ENCODE assay signal across 9 cellular contexts in genomic region chr2:170873035-170873692, GRCh38. TPM values are rescaled to one million over a fixed set of nuclear protein-coding genes. Genes with fewer than 3 reads are reported as not detected.
DNase-seq lines count a peak whose midpoint lies in the region; ATAC-seq, FAIRE-seq and TF ChIP-seq lines count a peak whose summit lies in the region.
"Had no signal": no experiment of that assay in that cellular context is flagged by ENCODE, and none has a peak within 500 bp of the region (broad histone marks: within the 10 kb centered on the region; RNA-seq: fewer than 3 reads in every experiment).

No MANE protein-coding gene starts in this region.

- H3K27me3 Mint-ChIP-seq in activated T-cell treated with anti-CD3 and anti-CD28 coated beads, Interleukin-2, amount 50 U/mL, for 72 hours (ENCODE audit: low read depth): peaks cover 9% of the 10 kb centered on the region
- no peaks in the 10 kb centered on the region for H3K27me3 Mint-ChIP-seq in neural crest cell (ENCODE audit: low read depth)
- peaks cover 7% of the 10 kb centered on the region for H3K27me3 Mint-ChIP-seq in stimulated activated naive CD8-positive, alpha-beta T cell treated with anti-CD3 and anti-CD28 coated beads, Interleukin-15, Interleukin-2, amounts not matched to agents 100 ng/mL and 50 ng/mL, for 24 hours

- peak overlapping the region; percentile 49; the same call in 1 of the 2 replicates for H3K4me3 ChIP-seq in PC-3 (ENCODE audit: low read length)
- H3K4me3 ChIP-seq in fibroblast of pulmonary artery (replicated peaks; ENCODE audit: low read depth, low read length): peak overlapping the region; percentile 19
- H3K4me3 ChIP-seq: skin epidermis had no signal

- H3K27ac ChIP-seq in PC-3 (ENCODE audit: low read length): no peak overlapping the region

- ATAC-seq in GM19467 (IDR thresholded peaks at IDR 0.05; ENCODE audit: unreplicated experiment) (peak; percentile 86), PC-3 (peak; percentile 86)
- ATAC-seq in activated T-cell treated with anti-CD3 and anti-CD28 coated beads, Interleukin-2, amount 50 U/mL, for 72 hours (replicated peaks in 1 of 2): peak; percentile 94 to 97

- H3K27ac Mint-ChIP-seq in activated T-cell treated with anti-CD3 and anti-CD28 coated beads, Interleukin-2, amount 50 U/mL, for 72 hours: peak overlapping the region; percentile 72
- H3K27ac Mint-ChIP-seq in neural crest cell (ENCODE audit: unreplicated experiment): peak overlapping the region; percentile 97
- H3K27ac Mint-ChIP-seq in stimulated activated naive CD8-positive, alpha-beta T cell treated with anti-CD3 and anti-CD28 coated beads, Interleukin-15, Interleukin-2, amounts not matched to agents 100 ng/mL and 50 ng/mL, for 24 hours: peak overlapping the region; percentile 4

- no peaks in the 10 kb centered on the region for H3K9me2 ChIP-seq in PC-3 (replicated peaks; ENCODE audit: low read length)

- peak overlapping the region; percentile 85 for H3K4me2 ChIP-seq in PC-3 (ENCODE audit: low read length)

- peaks cover 11% of the 10 kb centered on the region for H3K4me1 ChIP-seq in PC-3 (ENCODE audit: insufficient read depth, low read length)

- intact Hi-C loops in PC-3 (cut with micrococcal nuclease): loop anchor here (1.0 to 10.0 kb wide), 4 partner anchors 30 to 498 kb away; partner anchors contain the start of genes GAD1 and GORASP2

- no peaks in the 10 kb centered on the region for H3K79me2 ChIP-seq in PC-3 (ENCODE audit: low read length)

- DNase-seq in Caki2 (ENCODE audit: low read depth): peak; percentile 74
- peak; percentile 81 for DNase-seq in HTR-8/SVneo (ENCODE audit: insufficient read length, low spot score)
- peak; percentile 84 for DNase-seq in PC-3
- DNase-seq in activated T-cell treated with anti-CD3 and anti-CD28 coated beads, Interleukin-2, amount 50 U/mL, for 72 hours: peak; percentile 80 to 81
- DNase-seq in fibroblast of pulmonary artery (ENCODE audit: low read depth): peak; percentile 72
- DNase-seq in neural crest cell (ENCODE audit: low read depth, low spot score): peak; percentile 85

- BruUV-seq in PC-3 (replicated peaks; lab: Mats Ljungman, UMichigan): no TSS peak

- H3K4me3 Mint-ChIP-seq in activated T-cell treated with anti-CD3 and anti-CD28 coated beads, Interleukin-2, amount 50 U/mL, for 72 hours: peak overlapping the region; percentile 68 to 80
- H3K4me3 Mint-ChIP-seq in neural crest cell: peak overlapping the region; percentile 63
- peak overlapping the region; percentile 44 for H3K4me3 Mint-ChIP-seq in stimulated activated naive CD8-positive, alpha-beta T cell treated with anti-CD3 and anti-CD28 coated beads, Interleukin-15, Interleukin-2, amounts not matched to agents 100 ng/mL and 50 ng/mL, for 24 hours

- in situ Hi-C loops in Caki2 (cut with HindIII; ENCODE audit: low pct_unique_long_range_greater_than_20kb, low sequenced_read_pairs): no loop called here

- H3F3A ChIP-seq in PC-3 (ENCODE audit: low read length, unreplicated experiment): no peaks in the 10 kb centered on the region

- peaks cover 14% of the 10 kb centered on the region for H3K4me1 Mint-ChIP-seq in activated T-cell treated with anti-CD3 and anti-CD28 coated beads, Interleukin-2, amount 50 U/mL, for 72 hours (ENCODE audit: low read depth)
- H3K4me1 Mint-ChIP-seq in neural crest cell: peaks cover 9% of the 10 kb centered on the region
- peaks cover 11% of the 10 kb centered on the region for H3K4me1 Mint-ChIP-seq in stimulated activated naive CD8-positive, alpha-beta T cell treated with anti-CD3 and anti-CD28 coated beads, Interleukin-15, Interleukin-2, amounts not matched to agents 100 ng/mL and 50 ng/mL, for 24 hours (ENCODE audit: low read depth)

- H3K9me3 ChIP-seq in PC-3 (ENCODE audit: low read length): no peaks in the 10 kb centered on the region

- H3K36me3 ChIP-seq in PC-3 (ENCODE audit: low read depth, low read length): no peaks in the 10 kb centered on the region

- peak; percentile 77 for FAIRE-seq in HTR-8/SVneo (lab: Jason Lieb, UNC)

- POLR2A ChIA-PET in PC-3 (lab: Charles Lee; ENCODE audit: unreplicated experiment): interaction anchor here (0.6 kb wide), 1 partner anchor 56 kb away, joined by 7 read pairs; the partner anchor contains the start of gene GAD1

- TF ChIP-seq CTCF in PC-3 (conservative IDR thresholded peaks at IDR 0.05; ENCODE audit: low read depth, low read length): peak; percentile 94
- TF ChIP-seq CTCF in fibroblast of pulmonary artery (IDR thresholded peaks at IDR 0.05; ENCODE audit: low read length, missing control alignments): peak; percentile 98
- TF ChIP-seq CTCF in neural crest cell (conservative IDR thresholded peaks at IDR 0.05): peak; percentile 97

- H2AFZ ChIP-seq in PC-3 (ENCODE audit: low read length): peak overlapping the region; percentile 96

- H3K9ac ChIP-seq in PC-3 (ENCODE audit: low read length): no peak overlapping the region

- CTCF ChIA-PET in PC-3 (lab: Charles Lee): interaction anchor here (0.5 to 1.2 kb wide), 9 partner anchors 9 to 1199 kb away, joined by 3 to 9 read pairs (median 4); partner anchors contain the start of genes GAD1 and GORASP2

- no peaks in the 10 kb centered on the region for H3K9me3 Mint-ChIP-seq in activated T-cell treated with anti-CD3 and anti-CD28 coated beads, Interleukin-2, amount 50 U/mL, for 72 hours
- H3K9me3 Mint-ChIP-seq in neural crest cell: peaks cover 2% of the 10 kb centered on the region
- H3K9me3 Mint-ChIP-seq in stimulated activated naive CD8-positive, alpha-beta T cell treated with anti-CD3 and anti-CD28 coated beads, Interleukin-15, Interleukin-2, amounts not matched to agents 100 ng/mL and 50 ng/mL, for 24 hours: no peaks in the 10 kb centered on the region

- H4K20me1 ChIP-seq in PC-3 (ENCODE audit: low read length): no peaks in the 10 kb centered on the region

- H3K27me3 ChIP-seq in PC-3 (ENCODE audit: low read length): no peaks in the 10 kb centered on the region

- H3K36me3 Mint-ChIP-seq in activated T-cell treated with anti-CD3 and anti-CD28 coated beads, Interleukin-2, amount 50 U/mL, for 72 hours (ENCODE audit: insufficient read depth in 2 of 2): no peaks in the 10 kb centered on the region
- H3K36me3 Mint-ChIP-seq in neural crest cell (ENCODE audit: low read depth): no peaks in the 10 kb centered on the region
- no peaks in the 10 kb centered on the region for H3K36me3 Mint-ChIP-seq in stimulated activated naive CD8-positive, alpha-beta T cell treated with anti-CD3 and anti-CD28 coated beads, Interleukin-15, Interleukin-2, amounts not matched to agents 100 ng/mL and 50 ng/mL, for 24 hours (ENCODE audit: low read depth)

RNA-seq across cellular contexts. Expression of gene GORASP2, which starts 55.9 kb away (rescaled TPM):
- total RNA-seq in Caki2 (2014; rRNA removed; shearing (Covaris generic); ENCODE audit: low replicate concordance): 59.3 and 67.8 TPM in 2 replicates
- total RNA-seq in PC-3 (2014; rRNA removed): 44.5 and 67.3 TPM in 2 replicates
- total RNA-seq in activated T-cell treated with anti-CD3 and anti-CD28 coated beads, Interleukin-2, amount 50 U/mL, for 72 hours: 10 to 100 TPM; 86.8 to 90.4 TPM
- total RNA-seq in neural crest cell: 71.3 and 71.4 TPM in 2 replicates

RNA-seq across cellular contexts. Expression of gene GAD1, which starts 56.5 kb away (rescaled TPM):
- total RNA-seq in Caki2 (2014; rRNA removed; shearing (Covaris generic); ENCODE audit: low replicate concordance): 4.4 and 5.6 TPM in 2 replicates
- total RNA-seq in PC-3 (2014; rRNA removed) (10.6 and 16.5 TPM in 2 replicates), neural crest cell (0.39 and 0.82 TPM in 2 replicates)
- total RNA-seq in activated T-cell treated with anti-CD3 and anti-CD28 coated beads, Interleukin-2, amount 50 U/mL, for 72 hours: 10 to 100 TPM; 12.8 to 17.8 TPM

Comparison
In these comparisons a context has a peak if more than half of its experiments do, and no peak if none do; other contexts are left out.
1. H3K27ac Mint-ChIP-seq: peak in every context shown above with its lines; median percentile 97 in neural crest cell; 72 in activated T-cell treated with anti-CD3 and anti-CD28 coated beads, Interleukin-2, amount 50 U/mL, for 72 hours; 4 in stimulated activated naive CD8-positive, alpha-beta T cell treated with anti-CD3 and anti-CD28 coated beads, Interleukin-15, Interleukin-2, amounts not matched to agents 100 ng/mL and 50 ng/mL, for 24 hours.